In genomic region chr1:192627901-192628300, GRCh38 we compare ENCODE assay signal across 24 cellular contexts. TPM values are rescaled to one million over a fixed set of nuclear protein-coding genes. Genes with fewer than 3 reads are reported as not detected.
DNase-seq lines count a peak whose midpoint lies in the region; ATAC-seq and TF ChIP-seq lines count a peak whose summit lies in the region.
"Had no signal": no experiment of that assay in that cellular context is flagged by ENCODE, and none has a peak within 500 bp of the region (broad histone marks: within the 10 kb centered on the region; RNA-seq: fewer than 3 reads in every experiment).

No MANE protein-coding gene starts in this region.

- no peak overlapping the region for H3K4me3 ChIP-seq in sigmoid colon
- H3K4me3 ChIP-seq: Peyer's patch, transverse colon had no signal

- H3K36me3 ChIP-seq in sigmoid colon: no peaks in the 10 kb centered on the region
- H3K36me3 ChIP-seq: Peyer's patch, transverse colon had no signal

- TF ChIP-seq EP300 in sigmoid colon (IDR thresholded peaks at IDR 0.05): no peak

- intact Hi-C loops in sigmoid colon (cut with DNase I): no loop called here

- WGBS in sigmoid colon, 2 donors: 90 to 95% methylated on average over 5 of the region's 5 CpGs

- H3K27ac ChIP-seq in sigmoid colon: no peak overlapping the region
- H3K27ac ChIP-seq: Peyer's patch, transverse colon had no signal

- DNase-seq in erythroblast (lab: John Stamatoyannopoulos, UW): peak; percentile 33 to 56
- DNase-seq in activated CD4-positive, alpha-beta T cell treated with anti-CD3 and anti-CD28 coated beads for 4 hours: no peak
- DNase-seq in sigmoid colon: no peak
- DNase-seq in DMS 273 (lab: John Stamatoyannopoulos, UW; ENCODE audit: unreplicated experiment): no peak
- DNase-seq: activated CD4-positive, alpha-beta T cell treated with anti-CD3 and anti-CD28 coated beads, Interleukin-2, amount 10 ng/mL, durations not matched to agents 7 days and 5 days; CD8-positive, alpha-beta T cell; foreskin fibroblast; left colon; naive thymus-derived CD8-positive, alpha-beta T cell; NCI-H1092; NCI-H1930; Peyer's patch; stimulated activated CD4-positive, alpha-beta T cell treated with anti-CD3 and anti-CD28 coated beads, Interleukin-4, amount 100 ng/mL, for 1 hour; T-helper 17 cell; transverse colon had no signal

- H3K27me3 ChIP-seq in sigmoid colon: no peaks in the 10 kb centered on the region
- H3K27me3 ChIP-seq: Peyer's patch, transverse colon had no signal

- H3K9me3 ChIP-seq in sigmoid colon: no peaks in the 10 kb centered on the region
- H3K9me3 ChIP-seq: Peyer's patch, transverse colon had no signal

- ATAC-seq in GM18873 (IDR thresholded peaks at IDR 0.05; ENCODE audit: low FRiP score, unreplicated experiment) (peak; percentile 38), HG02798 (IDR thresholded peaks at IDR 0.05; ENCODE audit: poor library complexity, unreplicated experiment) (peak; percentile 44), HG03520 (IDR thresholded peaks at IDR 0.05; ENCODE audit: unreplicated experiment) (peak; percentile 52), HG03460 (IDR thresholded peaks at IDR 0.05; ENCODE audit: unreplicated experiment) (no peak)
- ATAC-seq: CD8-positive, alpha-beta T cell; left colon; naive thymus-derived CD8-positive, alpha-beta T cell; T-helper 17 cell had no signal

- no peaks in the 10 kb centered on the region for H3K4me1 ChIP-seq in sigmoid colon
- H3K4me1 ChIP-seq: Peyer's patch had no signal

- TF ChIP-seq CTCF in sigmoid colon (IDR thresholded peaks at IDR 0.05): no peak

- no peak for TF ChIP-seq POLR2A in erythroblast (IDR thresholded peaks at IDR 0.05; ENCODE audit: low read length)
- no peak for TF ChIP-seq POLR2A in sigmoid colon (IDR thresholded peaks at IDR 0.05)

RNA-seq across cellular contexts. Expression of gene RGS13, which starts 8.0 kb away (rescaled TPM):
- under 1 TPM in 2 of 4 donors, not detected in 2; 0.36 to 0.95 TPM for total RNA-seq in sigmoid colon
- 1 to 10 TPM; 1.2 to 7.8 (median 2.6) TPM for polyA plus RNA-seq in sigmoid colon
- total RNA-seq: activated CD4-positive, alpha-beta T cell treated with anti-CD3 and anti-CD28 coated beads, Interleukin-2, amount 10 ng/mL, durations not matched to agents 7 days and 5 days; astrocyte; cerebellum; epithelial cell of proximal tubule; naive thymus-derived CD8-positive, alpha-beta T cell; osteoblast; renal cortical epithelial cell had no signal
- polyA plus RNA-seq: naive thymus-derived CD8-positive, alpha-beta T cell had no signal

RNA-seq across cellular contexts. Expression of gene RGS1, which starts 52.3 kb away (rescaled TPM):
- total RNA-seq in sigmoid colon: 100 to 1,000 TPM in 2 of 4 donors, 10 to 100 TPM in 2; 52.9 to 153 (median 95.8) TPM
- polyA plus RNA-seq in sigmoid colon: 10 to 100 TPM; 34.8 to 49.5 (median 35.8) TPM
- total RNA-seq: astrocyte, epithelial cell of proximal tubule, osteoblast, renal cortical epithelial cell had no signal

Comparison
In these comparisons a context has a peak if more than half of its experiments do, and no peak if none do; other contexts are left out.
1. DNase-seq: peak in erythroblast (2 of 2); none in activated CD4-positive, alpha-beta T cell treated with anti-CD3 and anti-CD28 coated beads for 4 hours (0 of 2), sigmoid colon (single experiment) and DMS 273 (single experiment).